In genomic region chr6:157997893-157998608, GRCh38 we compare ENCODE assay signal across 1 cellular context.
A peak's percentile ranks its signal among the peaks of the same experiment; 100 is the strongest.
TF ChIP-seq lines count a peak whose summit lies in the region.

No MANE protein-coding gene starts in this region.

TF ChIP-seq in WTC11, 78 proteins besides CTCF, POLR2A, EP300 and RAD21:
- TF ChIP-seq, protein P1, sequence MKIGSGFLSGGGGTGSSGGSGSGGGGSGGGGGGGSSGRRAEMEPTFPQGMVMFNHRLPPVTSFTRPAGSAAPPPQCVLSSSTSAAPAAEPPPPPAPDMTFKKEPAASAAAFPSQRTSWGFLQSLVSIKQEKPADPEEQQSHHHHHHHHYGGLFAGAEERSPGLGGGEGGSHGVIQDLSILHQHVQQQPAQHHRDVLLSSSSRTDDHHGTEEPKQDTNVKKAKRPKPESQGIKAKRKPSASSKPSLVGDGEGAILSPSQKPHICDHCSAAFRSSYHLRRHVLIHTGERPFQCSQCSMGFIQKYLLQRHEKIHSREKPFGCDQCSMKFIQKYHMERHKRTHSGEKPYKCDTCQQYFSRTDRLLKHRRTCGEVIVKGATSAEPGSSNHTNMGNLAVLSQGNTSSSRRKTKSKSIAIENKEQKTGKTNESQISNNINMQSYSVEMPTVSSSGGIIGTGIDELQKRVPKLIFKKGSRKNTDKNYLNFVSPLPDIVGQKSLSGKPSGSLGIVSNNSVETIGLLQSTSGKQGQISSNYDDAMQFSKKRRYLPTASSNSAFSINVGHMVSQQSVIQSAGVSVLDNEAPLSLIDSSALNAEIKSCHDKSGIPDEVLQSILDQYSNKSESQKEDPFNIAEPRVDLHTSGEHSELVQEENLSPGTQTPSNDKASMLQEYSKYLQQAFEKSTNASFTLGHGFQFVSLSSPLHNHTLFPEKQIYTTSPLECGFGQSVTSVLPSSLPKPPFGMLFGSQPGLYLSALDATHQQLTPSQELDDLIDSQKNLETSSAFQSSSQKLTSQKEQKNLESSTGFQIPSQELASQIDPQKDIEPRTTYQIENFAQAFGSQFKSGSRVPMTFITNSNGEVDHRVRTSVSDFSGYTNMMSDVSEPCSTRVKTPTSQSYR (CRISPR knock-in tag; IDR thresholded peaks at IDR 0.05), result no peak
- TF ChIP-seq ZNF423 (CRISPR knock-in tag; IDR thresholded peaks at IDR 0.05) (peak; percentile 56), ESRRA (CRISPR knock-in tag; IDR thresholded peaks at IDR 0.05; ENCODE audit: borderline replicate concordance) (no peak)
TF ChIP-seq in WTC11: peak in this region for 1.
